In the genomic region with DNA sequence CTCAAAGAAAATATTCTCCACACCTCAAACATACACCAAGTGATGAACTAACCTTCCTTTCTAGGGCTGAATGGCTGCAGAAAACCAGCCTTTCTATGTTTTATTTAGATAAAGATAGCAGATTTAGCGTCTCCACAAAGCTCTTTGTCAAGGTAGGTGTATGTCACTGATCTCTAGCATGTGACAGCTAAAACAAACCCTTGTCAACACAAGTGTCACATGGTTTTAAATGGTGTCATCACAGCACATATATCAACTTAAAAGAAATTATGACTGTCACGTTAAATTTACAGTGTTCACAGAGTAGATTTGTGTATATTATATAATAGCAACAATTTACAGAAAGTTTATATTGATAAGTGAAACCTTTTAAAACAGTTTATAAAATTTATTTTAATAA, we compare ENCODE assay signal across 1 cellular context.
TF ChIP-seq lines count a peak whose summit lies in the region.

No MANE protein-coding gene starts in this region.

TF ChIP-seq in HepG2, 621 proteins besides CTCF, POLR2A, EP300 and RAD21:
- TF ChIP-seq, protein P1, sequence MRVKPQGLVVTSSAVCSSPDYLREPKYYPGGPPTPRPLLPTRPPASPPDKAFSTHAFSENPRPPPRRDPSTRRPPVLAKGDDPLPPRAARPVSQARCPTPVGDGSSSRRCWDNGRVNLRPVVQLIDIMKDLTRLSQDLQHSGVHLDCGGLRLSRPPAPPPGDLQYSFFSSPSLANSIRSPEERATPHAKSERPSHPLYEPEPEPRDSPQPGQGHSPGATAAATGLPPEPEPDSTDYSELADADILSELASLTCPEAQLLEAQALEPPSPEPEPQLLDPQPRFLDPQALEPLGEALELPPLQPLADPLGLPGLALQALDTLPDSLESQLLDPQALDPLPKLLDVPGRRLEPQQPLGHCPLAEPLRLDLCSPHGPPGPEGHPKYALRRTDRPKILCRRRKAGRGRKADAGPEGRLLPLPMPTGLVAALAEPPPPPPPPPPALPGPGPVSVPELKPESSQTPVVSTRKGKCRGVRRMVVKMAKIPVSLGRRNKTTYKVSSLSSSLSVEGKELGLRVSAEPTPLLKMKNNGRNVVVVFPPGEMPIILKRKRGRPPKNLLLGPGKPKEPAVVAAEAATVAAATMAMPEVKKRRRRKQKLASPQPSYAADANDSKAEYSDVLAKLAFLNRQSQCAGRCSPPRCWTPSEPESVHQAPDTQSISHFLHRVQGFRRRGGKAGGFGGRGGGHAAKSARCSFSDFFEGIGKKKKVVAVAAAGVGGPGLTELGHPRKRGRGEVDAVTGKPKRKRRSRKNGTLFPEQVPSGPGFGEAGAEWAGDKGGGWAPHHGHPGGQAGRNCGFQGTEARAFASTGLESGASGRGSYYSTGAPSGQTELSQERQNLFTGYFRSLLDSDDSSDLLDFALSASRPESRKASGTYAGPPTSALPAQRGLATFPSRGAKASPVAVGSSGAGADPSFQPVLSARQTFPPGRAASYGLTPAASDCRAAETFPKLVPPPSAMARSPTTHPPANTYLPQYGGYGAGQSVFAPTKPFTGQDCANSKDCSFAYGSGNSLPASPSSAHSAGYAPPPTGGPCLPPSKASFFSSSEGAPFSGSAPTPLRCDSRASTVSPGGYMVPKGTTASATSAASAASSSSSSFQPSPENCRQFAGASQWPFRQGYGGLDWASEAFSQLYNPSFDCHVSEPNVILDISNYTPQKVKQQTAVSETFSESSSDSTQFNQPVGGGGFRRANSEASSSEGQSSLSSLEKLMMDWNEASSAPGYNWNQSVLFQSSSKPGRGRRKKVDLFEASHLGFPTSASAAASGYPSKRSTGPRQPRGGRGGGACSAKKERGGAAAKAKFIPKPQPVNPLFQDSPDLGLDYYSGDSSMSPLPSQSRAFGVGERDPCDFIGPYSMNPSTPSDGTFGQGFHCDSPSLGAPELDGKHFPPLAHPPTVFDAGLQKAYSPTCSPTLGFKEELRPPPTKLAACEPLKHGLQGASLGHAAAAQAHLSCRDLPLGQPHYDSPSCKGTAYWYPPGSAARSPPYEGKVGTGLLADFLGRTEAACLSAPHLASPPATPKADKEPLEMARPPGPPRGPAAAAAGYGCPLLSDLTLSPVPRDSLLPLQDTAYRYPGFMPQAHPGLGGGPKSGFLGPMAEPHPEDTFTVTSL (CRISPR knock-in tag; IDR thresholded peaks at IDR 0.05; ENCODE audit: borderline replicate concordance) = no peak
- TF ChIP-seq MED13 (CRISPR knock-in tag; IDR thresholded peaks at IDR 0.05) (no peak), ZSCAN25 (CRISPR knock-in tag; IDR thresholded peaks at IDR 0.05) (no peak), TRIM24 (CRISPR knock-in tag; IDR thresholded peaks at IDR 0.05) (no peak), ETV5 (CRISPR knock-in tag; IDR thresholded peaks at IDR 0.05; ENCODE audit: borderline replicate concordance) (no peak), RFXANK (CRISPR knock-in tag; IDR thresholded peaks at IDR 0.05) (no peak)
TF ChIP-seq in HepG2: peak in this region for 0.
